ENCODE assay signal across 9 cellular contexts in genomic region chr12:123237646-123238329, GRCh38. TPM values are rescaled to one million over a fixed set of nuclear protein-coding genes. Genes with fewer than 3 reads are reported as not detected.
DNase-seq lines count a peak whose midpoint lies in the region; ATAC-seq, FAIRE-seq and TF ChIP-seq lines count a peak whose summit lies in the region.
"Had no signal": no experiment of that assay in that cellular context is flagged by ENCODE, and none has a peak within 500 bp of the region (broad histone marks: within the 10 kb centered on the region; RNA-seq: fewer than 3 reads in every experiment).

No MANE protein-coding gene starts in this region.

- TF ChIP-seq POLR2A in A549 (IDR thresholded peaks at IDR 0.05; ENCODE audit: low read length) = no peak
- no peak for TF ChIP-seq POLR2A in endothelial cell of umbilical vein (IDR thresholded peaks at IDR 0.05; ENCODE audit: low read depth, low read length)

- peaks cover 17 to 73% (median 61%) of the 10 kb centered on the region in 4 donors for H3K4me1 Mint-ChIP-seq in naive thymus-derived CD8-positive, alpha-beta T cell

- no peak overlapping the region for H2AFZ ChIP-seq in endothelial cell of umbilical vein (ENCODE audit: low read depth, low read length)

- H3K79me2 ChIP-seq in endothelial cell of umbilical vein (ENCODE audit: control insufficient read depth, insufficient read depth, low read length) = peaks cover 30% of the 10 kb centered on the region

- no peaks in the 10 kb centered on the region for H4K20me1 ChIP-seq in endothelial cell of umbilical vein (replicated peaks; ENCODE audit: control insufficient read depth, extremely low read depth, insufficient read depth, low read length)

- peak; percentile 90 to 96 for TF ChIP-seq RAD21 in A549 (conservative IDR thresholded peaks at IDR 0.05 in 1 of 2, IDR thresholded peaks at IDR 0.05 in 1 of 2)

- H3K4me1 ChIP-seq in A549 = peaks cover 12% of the 10 kb centered on the region
- H3K4me1 ChIP-seq in endothelial cell of umbilical vein (ENCODE audit: control insufficient read depth, extremely low read depth, insufficient read depth, low read length) = peaks cover 13% of the 10 kb centered on the region

- dilution Hi-C loops in endothelial cell of umbilical vein (cut with MboI; ENCODE audit: extremely low pct_ligation_motif_present, low sequenced_read_pairs) = no loop called here

- no peak for TF ChIP-seq EP300 in A549 (IDR thresholded peaks at IDR 0.05)

- peak overlapping the region; percentile 75 to 94 (median 90) for H3K27ac Mint-ChIP-seq in naive thymus-derived CD8-positive, alpha-beta T cell

- 61% methylated on average over 6 of the region's 6 CpGs for WGBS in A549 (ENCODE audit: missing lambda C conversion rate)

- H3K27ac ChIP-seq in A549 (no peak overlapping the region), endothelial cell of umbilical vein (ENCODE audit: insufficient read depth, low read depth, low read length) (no peak overlapping the region)

- BruUV-seq in endothelial cell of umbilical vein (replicated peaks; lab: Mats Ljungman, UMichigan) = no TSS peak

- FAIRE-seq in A549 (lab: Jason Lieb, UNC) (no peak), endothelial cell of umbilical vein (lab: Jason Lieb, UNC) (peak; percentile 93)

- no peaks in the 10 kb centered on the region for H3K9me1 ChIP-seq in endothelial cell of umbilical vein (replicated peaks; ENCODE audit: control insufficient read depth, extremely low read depth, insufficient read depth, low read length)

- H3K27me3 Mint-ChIP-seq in naive thymus-derived CD8-positive, alpha-beta T cell = peaks cover 0 to 2% (median 0%) of the 10 kb centered on the region in 5 donors

- ATAC-seq in A549 (peak in 1 of 2 experiments; percentile 44; a peak in 3 of 6 replicates), GM19397 (IDR thresholded peaks at IDR 0.05; ENCODE audit: unreplicated experiment) (no peak)
- peak in 1 of 2 donors; percentile 4 for ATAC-seq in naive thymus-derived CD8-positive, alpha-beta T cell

- CTCF ChIA-PET in A549 (lab: Yijun Ruan, JAX) (interaction anchor here (0.6 to 4.5 kb wide), 74 partner anchors 8 to 550 kb away, joined by 3 to 71 read pairs (median 4); partner anchors contain the start of gene OGFOD2), endothelial cell of umbilical vein (lab: Charles Lee) (interaction anchor here (0.6 to 13.1 kb wide), 77 partner anchors 8 to 600 kb away, joined by 3 to 255 read pairs (median 4); partner anchors contain the start of genes ABCB9, ARL6IP4, OGFOD2 and PITPNM2)

- H3K4me2 ChIP-seq in A549 (no peak overlapping the region), endothelial cell of umbilical vein (ENCODE audit: insufficient read depth, low read length) (no peak overlapping the region)

- peak; percentile 92 for TF ChIP-seq CTCF in A549 (IDR thresholded peaks at IDR 0.05)
- TF ChIP-seq CTCF in GM12875 (IDR thresholded peaks at IDR 0.05; ENCODE audit: borderline replicate concordance, insufficient read depth, low read depth, low read length) = peak; percentile 56; the same call in 1 of the 2 replicates
- peak; percentile 61 to 66 for TF ChIP-seq CTCF in endothelial cell of umbilical vein (IDR thresholded peaks at IDR 0.05; ENCODE audit: extremely low read depth in 1 of 2, insufficient read depth in 1 of 2, low read depth in 1 of 2, low read length in 2 of 2)

- no peak overlapping the region for H3K9ac ChIP-seq in endothelial cell of umbilical vein (replicated peaks; ENCODE audit: extremely low read depth, insufficient read depth, low read length)

- H3K4me3 ChIP-seq in A549 = no peak overlapping the region
- H3K4me3 ChIP-seq in GM12875 (ENCODE audit: low read depth, low read length) = peak overlapping the region; percentile 19
- no peak overlapping the region for H3K4me3 ChIP-seq in endothelial cell of umbilical vein (replicated peaks in 1 of 3; ENCODE audit: insufficient read depth in 1 of 3, low read depth in 1 of 3, low read length in 3 of 3)
- H3K4me3 ChIP-seq: skin epidermis had no signal

- no peaks in the 10 kb centered on the region for H3K9me3 Mint-ChIP-seq in naive thymus-derived CD8-positive, alpha-beta T cell

- intact Hi-C loops in endothelial cell of umbilical vein (cut with micrococcal nuclease) = loop anchor here (1.0 to 5.0 kb wide), 4 partner anchors 194 to 485 kb away; partner anchors contain the start of gene DENR

- POLR2A ChIA-PET in A549 (lab: Yijun Ruan, JAX) (interaction anchor here (0.7 to 1.6 kb wide), 3 partner anchors 128 to 194 kb away, joined by 3 to 4 read pairs (median 3); no protein-coding TSS in a partner anchor), endothelial cell of umbilical vein (lab: Charles Lee) (interaction anchor here (0.6 kb wide), 2 partner anchors 41 to 340 kb away, joined by 3 to 12 read pairs; no protein-coding TSS in a partner anchor)
- POLR2A ChIA-PET in naive thymus-derived CD8-positive, alpha-beta T cell (lab: Charles Lee) = interaction anchor here (0.6 to 3.0 kb wide), 16 partner anchors 9 to 463 kb away, joined by 3 to 19 read pairs (median 4); partner anchors contain the start of gene CCDC62

- peaks cover 0 to 52% (median 4%) of the 10 kb centered on the region in 3 donors for H3K36me3 Mint-ChIP-seq in naive thymus-derived CD8-positive, alpha-beta T cell

- no peaks in the 10 kb centered on the region for H3K27me3 ChIP-seq in endothelial cell of umbilical vein (ENCODE audit: control insufficient read depth in 2 of 2, insufficient read depth in 2 of 2, low read length in 2 of 2)

- H3K36me3 ChIP-seq in endothelial cell of umbilical vein (ENCODE audit: control insufficient read depth in 2 of 2, extremely low read depth in 1 of 2, insufficient read depth in 2 of 2, low read length in 2 of 2) = no peaks in the 10 kb centered on the region

- H3K9me3 ChIP-seq in A549 = no peaks in the 10 kb centered on the region
- no peaks in the 10 kb centered on the region for H3K9me3 ChIP-seq in endothelial cell of umbilical vein (replicated peaks; ENCODE audit: control insufficient read depth, insufficient read depth, low read length)

- peak overlapping the region; percentile 31 to 78 (median 70) for H3K4me3 Mint-ChIP-seq in naive thymus-derived CD8-positive, alpha-beta T cell

- DNase-seq in A549 (ENCODE audit: low read depth in 1 of 2, low spot score in 1 of 2) (peak; percentile 49 to 75), NCI-H526 (lab: John Stamatoyannopoulos, UW) (peak; percentile 28 to 69), endothelial cell of umbilical vein (ENCODE audit: low read depth, low spot score) (peak; percentile 69)
- DNase-seq in activated CD8-positive, alpha-beta memory T cell treated with anti-CD3 and anti-CD28 coated beads for 24 hours = peak; percentile 84
- DNase-seq in naive thymus-derived CD8-positive, alpha-beta T cell = peak; percentile 53 to 82 (median 64)
- peak; percentile 35 to 67 (median 60) for DNase-seq in stimulated activated naive CD4-positive, alpha-beta T cell (lab: John Stamatoyannopoulos, UW)

RNA-seq across cellular contexts. Expression of gene MTRFR, which starts 4.6 kb away (rescaled TPM):
- polyA plus RNA-seq in A549 (2011; rRNA removed) (15.5 and 16.0 TPM in 2 replicates), A549 (2017; fragmentation: RNase III; extraction: RNeasy Plus Mini Kit Qiagen cat#74134 plus additional on column Dnase treatment) (23.5 to 27.6 TPM (median 25.2 TPM) in 3 replicates), endothelial cell of umbilical vein (8.8 and 9.1 TPM in 2 replicates)
- polyA plus RNA-seq in A549 (2012; cell fraction: cytosol; rRNA removed) = 13.3 and 15.5 TPM in 2 replicates
- polyA plus RNA-seq in A549 (2012; cell fraction: nucleus; rRNA removed) = 6.6 and 8.3 TPM in 2 replicates
- polyA minus RNA-seq in A549 (2011; rRNA and poly(A)+ RNA removed) = 21.8 and 26.0 TPM in 2 replicates
- 12.0 and 14.4 TPM in 2 replicates for total RNA-seq in endothelial cell of umbilical vein
- polyA plus RNA-seq in endothelial cell of umbilical vein (2011; cell fraction: cytosol; rRNA removed) = 7.7 and 8.5 TPM in 2 replicates
- polyA plus RNA-seq in endothelial cell of umbilical vein (2011; cell fraction: nucleus; rRNA removed) = 3.2 and 4.0 TPM in 2 replicates
- polyA plus RNA-seq in endothelial cell of umbilical vein (2012) = 13.0 and 14.9 TPM in 2 replicates
- polyA minus RNA-seq in endothelial cell of umbilical vein = 10.3 and 11.9 TPM in 2 replicates
- polyA minus RNA-seq in endothelial cell of umbilical vein (2011; cell fraction: cytosol; rRNA and poly(A)+ RNA removed) = 16.6 TPM
- 5.5 and 6.2 TPM in 2 replicates for polyA minus RNA-seq in endothelial cell of umbilical vein (2011; cell fraction: nucleus; rRNA and poly(A)+ RNA removed)
- total RNA-seq in naive thymus-derived CD8-positive, alpha-beta T cell = 10 to 100 TPM; 61.0 to 62.0 TPM
- 10 to 100 TPM; 45.2 to 63.6 (median 56.5) TPM for polyA plus RNA-seq in naive thymus-derived CD8-positive, alpha-beta T cell

RNA-seq across cellular contexts. Expression of gene MPHOSPH9, which starts 4.8 kb away (rescaled TPM):
- polyA plus RNA-seq in A549 (2011; rRNA removed) = 52.0 and 74.9 TPM in 2 replicates
- 10.5 and 13.0 TPM in 2 replicates for polyA plus RNA-seq in A549 (2012; cell fraction: cytosol; rRNA removed)
- 15.4 and 18.5 TPM in 2 replicates for polyA plus RNA-seq in A549 (2012; cell fraction: nucleus; rRNA removed)
- polyA plus RNA-seq in A549 (2017; fragmentation: RNase III; extraction: RNeasy Plus Mini Kit Qiagen cat#74134 plus additional on column Dnase treatment) = 28.5 to 31.0 TPM (median 29.3 TPM) in 3 replicates
- polyA minus RNA-seq in A549 (2011; rRNA and poly(A)+ RNA removed) = 45.2 and 59.6 TPM in 2 replicates
- total RNA-seq in endothelial cell of umbilical vein = 42.4 and 55.6 TPM in 2 replicates
- 6.4 and 7.8 TPM in 2 replicates for polyA plus RNA-seq in endothelial cell of umbilical vein
- polyA plus RNA-seq in endothelial cell of umbilical vein (2011; cell fraction: cytosol; rRNA removed) = 10.8 and 12.0 TPM in 2 replicates
- polyA plus RNA-seq in endothelial cell of umbilical vein (2011; cell fraction: nucleus; rRNA removed) = 35.5 and 53.6 TPM in 2 replicates
- 15.3 and 21.6 TPM in 2 replicates for polyA plus RNA-seq in endothelial cell of umbilical vein (2012)
- polyA minus RNA-seq in endothelial cell of umbilical vein = 25.0 and 26.8 TPM in 2 replicates
- polyA minus RNA-seq in endothelial cell of umbilical vein (2011; cell fraction: cytosol; rRNA and poly(A)+ RNA removed) = 37.2 TPM
- 40.3 and 71.6 TPM in 2 replicates for polyA minus RNA-seq in endothelial cell of umbilical vein (2011; cell fraction: nucleus; rRNA and poly(A)+ RNA removed)
- total RNA-seq in naive thymus-derived CD8-positive, alpha-beta T cell = 10 to 100 TPM; 81.1 to 81.8 TPM
- polyA plus RNA-seq in naive thymus-derived CD8-positive, alpha-beta T cell = 10 to 100 TPM; 33.9 to 53.4 (median 44.8) TPM

RNA-seq across cellular contexts. Expression of gene CDK2AP1, which starts 33.9 kb away (rescaled TPM):
- 249 and 329 TPM in 2 replicates for polyA plus RNA-seq in A549 (2011; rRNA removed)
- 130 and 131 TPM in 2 replicates for polyA plus RNA-seq in A549 (2012; cell fraction: cytosol; rRNA removed)
- polyA plus RNA-seq in A549 (2012; cell fraction: nucleus; rRNA removed) = 33.2 and 39.8 TPM in 2 replicates
- 146 to 167 TPM (median 157 TPM) in 3 replicates for polyA plus RNA-seq in A549 (2017; fragmentation: RNase III; extraction: RNeasy Plus Mini Kit Qiagen cat#74134 plus additional on column Dnase treatment)
- polyA minus RNA-seq in A549 (2011; rRNA and poly(A)+ RNA removed) = 83.2 and 84.7 TPM in 2 replicates
- 320 and 329 TPM in 2 replicates for total RNA-seq in endothelial cell of umbilical vein
- polyA plus RNA-seq in endothelial cell of umbilical vein = 259 and 345 TPM in 2 replicates
- 366 and 382 TPM in 2 replicates for polyA plus RNA-seq in endothelial cell of umbilical vein (2011; cell fraction: cytosol; rRNA removed)
- 97.3 and 133 TPM in 2 replicates for polyA plus RNA-seq in endothelial cell of umbilical vein (2011; cell fraction: nucleus; rRNA removed)
- polyA plus RNA-seq in endothelial cell of umbilical vein (2012) = 264 and 304 TPM in 2 replicates
- 187 and 217 TPM in 2 replicates for polyA minus RNA-seq in endothelial cell of umbilical vein
- 51.3 TPM for polyA minus RNA-seq in endothelial cell of umbilical vein (2011; cell fraction: cytosol; rRNA and poly(A)+ RNA removed)
- polyA minus RNA-seq in endothelial cell of umbilical vein (2011; cell fraction: nucleus; rRNA and poly(A)+ RNA removed) = 29.2 and 41.5 TPM in 2 replicates
- 1 to 10 TPM; 7.4 to 7.8 TPM for total RNA-seq in naive thymus-derived CD8-positive, alpha-beta T cell
- 1 to 10 TPM; 2.0 to 6.4 (median 5.4) TPM for polyA plus RNA-seq in naive thymus-derived CD8-positive, alpha-beta T cell

Comparison
In these comparisons a context has a peak if more than half of its experiments do, and no peak if none do; other contexts are left out.
1. RNA of gene CDK2AP1, which starts 33.9 kb away (polyA plus RNA-seq): 97.3 to 382 TPM in endothelial cell of umbilical vein and 33.2 to 329 TPM in A549; 2.0 to 6.4 TPM in naive thymus-derived CD8-positive, alpha-beta T cell; every median in the first group is over 4 times any median in the second.
2. Peak in every context shown above with its lines, with median percentiles within 50 percentile points of each other: DNase-seq and CTCF ChIP-seq.